ENCODE assay signal across 17 cellular contexts in the genomic region with DNA sequence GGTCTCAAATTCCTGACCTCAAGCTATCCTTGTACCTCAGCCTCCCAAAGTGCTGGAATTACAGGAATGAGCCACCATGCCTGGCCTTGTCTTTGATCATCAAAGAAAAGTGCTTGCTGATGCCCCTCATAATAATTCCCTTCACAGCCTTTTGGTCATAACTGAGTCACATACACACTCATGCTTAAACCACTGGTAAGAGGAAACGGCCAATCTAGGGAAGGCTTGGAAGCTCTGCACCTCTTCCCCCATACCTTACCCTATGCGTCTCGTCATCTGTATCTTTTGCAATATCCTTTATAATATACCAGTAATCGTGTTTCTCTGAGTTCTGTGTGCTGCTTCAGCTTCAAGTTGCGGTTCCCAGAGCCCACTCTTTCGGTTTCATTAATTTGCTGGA. TPM values are rescaled to one million over a fixed set of nuclear protein-coding genes. Genes with fewer than 3 reads are reported as not detected.
A peak's percentile ranks its signal among the peaks of the same experiment; 100 is the strongest.
DNase-seq lines count a peak whose midpoint lies in the region; ATAC-seq, FAIRE-seq and TF ChIP-seq lines count a peak whose summit lies in the region.
"Had no signal": no experiment of that assay in that cellular context is flagged by ENCODE, and none has a peak within 500 bp of the region (broad histone marks: within the 10 kb centered on the region; RNA-seq: fewer than 3 reads in every experiment).

No MANE protein-coding gene starts in this region.

- H3K4me3 ChIP-seq in AG09309 (ENCODE audit: control insufficient read depth, low read depth, low read length) = no peak overlapping the region
- H3K4me3 ChIP-seq in small intestine (ENCODE audit: low read depth in 1 of 2, low read length in 2 of 2) = no peak overlapping the region
- H3K4me3 ChIP-seq: Peyer's patch had no signal

- no peaks in the 10 kb centered on the region for H3K27me3 ChIP-seq in small intestine (ENCODE audit: control insufficient read depth in 2 of 2, insufficient read depth in 2 of 2, low read length in 2 of 2)
- H3K27me3 ChIP-seq: BE2C, Peyer's patch had no signal

- no peak for FAIRE-seq in RCC 7860 (lab: Jason Lieb, UNC)
- FAIRE-seq in small intestine (lab: Jason Lieb, UNC) = no peak
- FAIRE-seq: GM12891 had no signal

- no peak overlapping the region for H3K27ac ChIP-seq in small intestine (ENCODE audit: low read depth in 1 of 2, low read length in 1 of 2)
- H3K27ac ChIP-seq: Peyer's patch had no signal

- H3K4me1 ChIP-seq in small intestine (ENCODE audit: control insufficient read depth in 2 of 2, insufficient read depth in 1 of 2, low read depth in 1 of 2, low read length in 1 of 2) = no peaks in the 10 kb centered on the region
- H3K4me1 ChIP-seq: BE2C had no signal

- TF ChIP-seq CTCF in AG09309 (IDR thresholded peaks at IDR 0.05; ENCODE audit: control insufficient read depth, insufficient read depth, low read depth, low read length, missing control alignments) = no peak

- H3K36me3 ChIP-seq in small intestine (ENCODE audit: control insufficient read depth in 2 of 2, insufficient read depth in 2 of 2, low read length in 2 of 2) = no peaks in the 10 kb centered on the region
- H3K36me3 ChIP-seq: BE2C, Peyer's patch had no signal

- 86 to 92% (median 90%) methylated on average over 6 of the region's 6 CpGs for WGBS in small intestine, 3 donors

- DNase-seq in AG09309 (ENCODE audit: low read depth) = peak; percentile 1
- peak; percentile 89 for DNase-seq in HCEC 1CT
- peak; percentile 46 for DNase-seq in RCC 7860 (ENCODE audit: low spot score)
- peak; percentile 16 for DNase-seq in fibroblast of peridontal ligament (ENCODE audit: extremely low read depth)
- no peak for DNase-seq in small intestine
- DNase-seq in inferior parietal cortex (ENCODE audit: extremely low spot score) = no peak
- DNase-seq in HUDEP-2 (lab: John Stamatoyannopoulos, UW; ENCODE audit: unreplicated experiment in 76 of 76) = no peak
- DNase-seq: activated CD4-positive, alpha-beta T cell treated with anti-CD3 and anti-CD28 coated beads, Interleukin-2, amount 50 U/mL, for 4 hours; activated effector memory CD4-positive, alpha-beta T cell treated with Interleukin-2 at 50 U/mL for 16 hours; BE2C; DMS79 treated with DMSO at 0.1 percent for 48 hours; effector CD8-positive, alpha-beta T cell; islet precursor cell; NCI-H1436; Peyer's patch had no signal

- H3K9me3 ChIP-seq in small intestine (ENCODE audit: control insufficient read depth, low read depth) = no peaks in the 10 kb centered on the region
- H3K9me3 ChIP-seq: BE2C, Peyer's patch had no signal

- no peak for ATAC-seq in HG02759 (IDR thresholded peaks at IDR 0.05; ENCODE audit: unreplicated experiment)

RNA-seq across cellular contexts. Expression of a gene that starts 4.8 kb away (rescaled TPM):
- 10 to 100 TPM in 2 of 3 donors, 1 to 10 TPM in 1; 9.7 to 24.7 (median 15.2) TPM for polyA plus RNA-seq in small intestine

Comparison
In these comparisons a context has a peak if more than half of its experiments do, and no peak if none do; other contexts are left out.
1. DNase-seq: peak in AG09309 (single experiment), HCEC 1CT (single experiment), RCC 7860 (single experiment) and fibroblast of peridontal ligament (single experiment); none in small intestine (single experiment), inferior parietal cortex (single experiment) and HUDEP-2 (0 of 76).